8 cellular contexts compared by ENCODE assay signal in the genomic region with DNA sequence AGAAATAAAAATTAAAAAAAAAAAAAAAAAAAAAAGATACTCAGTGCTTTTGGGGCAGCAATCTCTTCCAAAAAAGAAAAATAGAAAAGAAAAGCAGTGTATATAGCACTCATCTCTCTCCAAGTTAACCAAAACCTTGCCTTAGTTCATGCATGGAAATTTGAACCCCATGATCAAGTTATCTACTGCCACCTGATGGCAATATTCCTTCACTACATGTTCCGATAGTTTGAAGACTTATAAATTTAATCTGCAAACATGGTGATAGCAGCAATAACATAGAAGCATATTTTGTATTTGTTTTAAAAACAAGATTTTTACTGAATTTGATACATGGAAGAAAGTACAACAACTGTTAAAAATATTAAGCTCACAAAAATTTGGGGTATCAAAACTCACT. TPM values are rescaled to one million over a fixed set of nuclear protein-coding genes. Genes with fewer than 3 reads are reported as not detected.
DNase-seq lines count a peak whose midpoint lies in the region; FAIRE-seq and TF ChIP-seq lines count a peak whose summit lies in the region.

No MANE protein-coding gene starts in this region.

- TF ChIP-seq EP300 in ovary (IDR thresholded peaks at IDR 0.05), result no peak

- H3K79me2 ChIP-seq in OCI-LY3 (ENCODE audit: low read length) (no peaks in the 10 kb centered on the region), endothelial cell of umbilical vein (ENCODE audit: control insufficient read depth, insufficient read depth, low read length) (no peaks in the 10 kb centered on the region)

- dilution Hi-C loops in endothelial cell of umbilical vein (cut with MboI; ENCODE audit: extremely low pct_ligation_motif_present, low sequenced_read_pairs), result no loop called here

- no peaks in the 10 kb centered on the region for H3K9me3 ChIP-seq in BE2C
- H3K9me3 ChIP-seq in OCI-LY3 (ENCODE audit: insufficient read depth, low read length), result no peaks in the 10 kb centered on the region
- no peaks in the 10 kb centered on the region for H3K9me3 ChIP-seq in endothelial cell of umbilical vein (replicated peaks; ENCODE audit: control insufficient read depth, insufficient read depth, low read length)
- no peaks in the 10 kb centered on the region for H3K9me3 ChIP-seq in ovary

- TF ChIP-seq POLR2A in endothelial cell of umbilical vein (IDR thresholded peaks at IDR 0.05; ENCODE audit: low read depth, low read length) (no peak), ovary (IDR thresholded peaks at IDR 0.05) (no peak)

- H3K27ac ChIP-seq in OCI-LY3 (ENCODE audit: low read length) (no peak overlapping the region), endothelial cell of umbilical vein (ENCODE audit: insufficient read depth, low read depth, low read length) (no peak overlapping the region), ovary (no peak overlapping the region)

- H2AFZ ChIP-seq in OCI-LY3 (ENCODE audit: low read depth, low read length) (no peak overlapping the region), endothelial cell of umbilical vein (ENCODE audit: low read depth, low read length) (no peak overlapping the region)

- no peaks in the 10 kb centered on the region for H3K4me1 ChIP-seq in BE2C
- H3K4me1 ChIP-seq in OCI-LY3 (ENCODE audit: low read length), result no peaks in the 10 kb centered on the region
- no peaks in the 10 kb centered on the region for H3K4me1 ChIP-seq in endothelial cell of umbilical vein (ENCODE audit: control insufficient read depth, extremely low read depth, insufficient read depth, low read length)
- H3K4me1 ChIP-seq in ovary (ENCODE audit: insufficient read depth), result no peaks in the 10 kb centered on the region

- intact Hi-C loops in endothelial cell of umbilical vein (cut with micrococcal nuclease) (loop anchor here (1.0 kb wide), 3 partner anchors 24 to 161 kb away; no protein-coding TSS in a partner anchor), ovary (cut with DNase I) (no loop called here)

- H3K27me3 ChIP-seq in BE2C (no peaks in the 10 kb centered on the region), OCI-LY3 (ENCODE audit: low read depth, low read length) (no peaks in the 10 kb centered on the region), endothelial cell of umbilical vein (ENCODE audit: control insufficient read depth in 2 of 2, insufficient read depth in 2 of 2, low read length in 2 of 2) (no peaks in the 10 kb centered on the region), ovary (no peaks in the 10 kb centered on the region)

- no peaks in the 10 kb centered on the region for H3K36me3 ChIP-seq in BE2C
- H3K36me3 ChIP-seq in OCI-LY3 (replicated peaks; ENCODE audit: low read depth, low read length), result peaks cover under 1% of the 10 kb centered on the region
- no peaks in the 10 kb centered on the region for H3K36me3 ChIP-seq in endothelial cell of umbilical vein (ENCODE audit: control insufficient read depth in 2 of 2, extremely low read depth in 1 of 2, insufficient read depth in 2 of 2, low read length in 2 of 2)
- H3K36me3 ChIP-seq in ovary, result no peaks in the 10 kb centered on the region

- H3K4me3 ChIP-seq in BE2C (ENCODE audit: low read depth, low read length) (no peak overlapping the region), OCI-LY3 (ENCODE audit: low read length) (no peak overlapping the region), endothelial cell of umbilical vein (replicated peaks in 1 of 3; ENCODE audit: insufficient read depth in 1 of 3, low read depth in 1 of 3, low read length in 3 of 3) (no peak overlapping the region), ovary (no peak overlapping the region)

- POLR2A ChIA-PET in endothelial cell of umbilical vein (lab: Charles Lee), result no interaction called here

- FAIRE-seq in endothelial cell of umbilical vein (lab: Jason Lieb, UNC), result peak; percentile 68

- H3K9me1 ChIP-seq in endothelial cell of umbilical vein (replicated peaks; ENCODE audit: control insufficient read depth, extremely low read depth, insufficient read depth, low read length), result no peaks in the 10 kb centered on the region

- DNase-seq in BE2C, result no peak
- peak; percentile 45 for DNase-seq in HCEC 1CT
- peak; percentile 62 for DNase-seq in endothelial cell of umbilical vein (ENCODE audit: low read depth, low spot score)
- DNase-seq in ovary, result no peak
- DNase-seq in stimulated activated CD4-positive, alpha-beta T cell treated with anti-CD3 and anti-CD28 coated beads, Interleukin-2, amount 100 ng/mL, for 24 hours, result no peak
- DNase-seq in epidermal melanocyte (ENCODE audit: insufficient read length, low spot score), result no peak
- no peak for DNase-seq in OCI-M2 (lab: John Stamatoyannopoulos, UW; ENCODE audit: unreplicated experiment)

- H3K9ac ChIP-seq in OCI-LY3 (ENCODE audit: low read length) (no peak overlapping the region), endothelial cell of umbilical vein (replicated peaks; ENCODE audit: extremely low read depth, insufficient read depth, low read length) (no peak overlapping the region)

- no TSS peak for BruUV-seq in endothelial cell of umbilical vein (replicated peaks; lab: Mats Ljungman, UMichigan)

- TF ChIP-seq CTCF in BE2C (IDR thresholded peaks at IDR 0.05; ENCODE audit: low read depth, low read length), result peak; percentile 68
- TF ChIP-seq CTCF in OCI-LY3 (IDR thresholded peaks at IDR 0.05; ENCODE audit: low read depth, low read length), result peak; percentile 50
- TF ChIP-seq CTCF in endothelial cell of umbilical vein (IDR thresholded peaks at IDR 0.05; ENCODE audit: extremely low read depth in 1 of 2, insufficient read depth in 1 of 2, low read depth in 1 of 2, low read length in 2 of 2), result peak; percentile 43 to 50
- TF ChIP-seq CTCF in ovary (IDR thresholded peaks at IDR 0.05), result peak in 2 of 3 donors; percentile 33

- 29 to 44% (median 32%) methylated on average over 1 of the region's 1 CpG for WGBS in ovary, 3 donors

- no peaks in the 10 kb centered on the region for H4K20me1 ChIP-seq in OCI-LY3 (ENCODE audit: insufficient read depth, low read length)
- no peaks in the 10 kb centered on the region for H4K20me1 ChIP-seq in endothelial cell of umbilical vein (replicated peaks; ENCODE audit: control insufficient read depth, extremely low read depth, insufficient read depth, low read length)

- H3K4me2 ChIP-seq in OCI-LY3 (ENCODE audit: low read length) (no peak overlapping the region), endothelial cell of umbilical vein (ENCODE audit: insufficient read depth, low read length) (no peak overlapping the region)

- CTCF ChIA-PET in endothelial cell of umbilical vein (lab: Charles Lee), result interaction anchor here (1.2 to 7.1 kb wide), 14 partner anchors 10 to 593 kb away, joined by 3 to 126 read pairs (median 8); no protein-coding TSS in a partner anchor

TF ChIP-seq in endothelial cell of umbilical vein, 7 proteins besides CTCF, POLR2A, EP300 and RAD21:
- TF ChIP-seq, protein P1, sequence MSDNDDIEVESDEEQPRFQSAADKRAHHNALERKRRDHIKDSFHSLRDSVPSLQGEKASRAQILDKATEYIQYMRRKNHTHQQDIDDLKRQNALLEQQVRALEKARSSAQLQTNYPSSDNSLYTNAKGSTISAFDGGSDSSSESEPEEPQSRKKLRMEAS (IDR thresholded peaks at IDR 0.05; ENCODE audit: insufficient read depth, insufficient read length), result no peak
- TF ChIP-seq FOS (IDR thresholded peaks at IDR 0.05; ENCODE audit: borderline replicate concordance, insufficient read depth, low read length), result no peak
- TF ChIP-seq MYC (IDR thresholded peaks at IDR 0.05; ENCODE audit: low read depth, low read length), result no peak
- TF ChIP-seq GATA2 (IDR thresholded peaks at IDR 0.05; ENCODE audit: insufficient read depth, insufficient read length, low read depth, low read length), result no peak
- TF ChIP-seq JUN (IDR thresholded peaks at IDR 0.05; ENCODE audit: borderline replicate concordance, insufficient read depth, insufficient read length, low read depth), result no peak
- no peak for TF ChIP-seq EZH2 (IDR thresholded peaks at IDR 0.05; ENCODE audit: borderline replicate concordance, low read depth, low read length, severe bottlenecking)
- TF ChIP-seq POLR2AphosphoS5 (IDR thresholded peaks at IDR 0.05; ENCODE audit: insufficient read depth, low read depth, low read length), result no peak

RNA-seq across cellular contexts. Expression of a gene that starts 48.6 kb away (rescaled TPM):
- polyA plus RNA-seq in BE2C (2012; ENCODE audit: insufficient read depth, insufficient read length, low read depth), result 0.08 TPM
- total RNA-seq in endothelial cell of umbilical vein (0.05 and 0.20 TPM in 2 replicates), ovary (under 1 TPM; under 0.01 to 0.62 (median 0.34) TPM)
- polyA plus RNA-seq in endothelial cell of umbilical vein (0.04 and 0.11 TPM in 2 replicates), ovary (under 1 TPM; 0.05 to 0.10 TPM)
- polyA plus RNA-seq in endothelial cell of umbilical vein (2011; cell fraction: cytosol; rRNA removed), result 0.01 and 0.04 TPM in 2 replicates
- polyA plus RNA-seq in endothelial cell of umbilical vein (2011; cell fraction: nucleus; rRNA removed), result 0.18 TPM in 2 replicates
- 0.04 TPM in 2 replicates for polyA plus RNA-seq in endothelial cell of umbilical vein (2012)
- 0.10 TPM in 1 of 2 replicates, not detected in the other for polyA minus RNA-seq in endothelial cell of umbilical vein
- not detected for polyA minus RNA-seq in endothelial cell of umbilical vein (2011; cell fraction: cytosol; rRNA and poly(A)+ RNA removed)
- polyA minus RNA-seq in endothelial cell of umbilical vein (2011; cell fraction: nucleus; rRNA and poly(A)+ RNA removed), result 0.10 and 0.24 TPM in 2 replicates

RNA-seq across cellular contexts. Expression of a gene that starts 58.0 kb away (rescaled TPM):
- 5.4 TPM for polyA plus RNA-seq in BE2C (2012; ENCODE audit: insufficient read depth, insufficient read length, low read depth)
- total RNA-seq in endothelial cell of umbilical vein (19.1 and 20.0 TPM in 2 replicates), ovary (10 to 100 TPM in 6 of 7 donors, 1 to 10 TPM in 1; 7.7 to 18.1 (median 13.5) TPM)
- polyA plus RNA-seq in endothelial cell of umbilical vein (5.5 and 6.8 TPM in 2 replicates), ovary (10 to 100 TPM in 1 of 2 donors, 1 to 10 TPM in 1; 6.7 to 14.1 TPM)
- 7.6 and 7.7 TPM in 2 replicates for polyA plus RNA-seq in endothelial cell of umbilical vein (2011; cell fraction: cytosol; rRNA removed)
- 12.2 and 16.4 TPM in 2 replicates for polyA plus RNA-seq in endothelial cell of umbilical vein (2011; cell fraction: nucleus; rRNA removed)
- 9.1 and 12.1 TPM in 2 replicates for polyA plus RNA-seq in endothelial cell of umbilical vein (2012)
- polyA minus RNA-seq in endothelial cell of umbilical vein, result 11.9 and 12.6 TPM in 2 replicates
- 5.2 TPM for polyA minus RNA-seq in endothelial cell of umbilical vein (2011; cell fraction: cytosol; rRNA and poly(A)+ RNA removed)
- 6.7 and 11.7 TPM in 2 replicates for polyA minus RNA-seq in endothelial cell of umbilical vein (2011; cell fraction: nucleus; rRNA and poly(A)+ RNA removed)

Comparison
In these comparisons a context has a peak if more than half of its experiments do, and no peak if none do; other contexts are left out.
1. DNase-seq: peak in HCEC 1CT (single experiment) and endothelial cell of umbilical vein (single experiment); none in BE2C (single experiment), ovary (0 of 5), stimulated activated CD4-positive, alpha-beta T cell treated with anti-CD3 and anti-CD28 coated beads, Interleukin-2, amount 100 ng/mL, for 24 hours (0 of 2), epidermal melanocyte (single experiment) and OCI-M2 (single experiment).
2. Peak in every context shown above with its lines, with median percentiles within 50 percentile points of each other: CTCF ChIP-seq.